ENCODE assay signal across 33 cellular contexts in genomic region chr4:46975144-46975543, GRCh38. TPM values are rescaled to one million over a fixed set of nuclear protein-coding genes. Genes with fewer than 3 reads are reported as not detected.
"Had no signal": no experiment of that assay in that cellular context is flagged by ENCODE, and none has a peak within 500 bp of the region (broad histone marks: within the 10 kb centered on the region; RNA-seq: fewer than 3 reads in every experiment).

No MANE protein-coding gene starts in this region.

- H3K4me3 Mint-ChIP-seq: naive thymus-derived CD8-positive, alpha-beta T cell; stimulated activated memory B cell treated with anti-CD40 and anti-IgM and Interleukin-4, amounts not matched to agents 10 μg/mL and 1 μg/mL and 100 μg/mL, for 72 hours; stimulated activated naive CD8-positive, alpha-beta T cell treated with anti-CD3 and anti-CD28 coated beads, Interleukin-15, amount 100 ng/mL, for 72 hours had no signal

- H3K36me3 Mint-ChIP-seq: naive thymus-derived CD8-positive, alpha-beta T cell; stimulated activated memory B cell treated with anti-CD40 and anti-IgM and Interleukin-4, amounts not matched to agents 10 μg/mL and 1 μg/mL and 100 μg/mL, for 72 hours had no signal

- H3K9me3 ChIP-seq: heart right ventricle, neutrophil, psoas muscle, spleen, testis, tibial nerve, upper lobe of right lung, vagina had no signal

- H3K27me3 Mint-ChIP-seq: stimulated activated memory B cell treated with anti-CD40 and anti-IgM and Interleukin-4, amounts not matched to agents 10 μg/mL and 1 μg/mL and 100 μg/mL, for 72 hours had no signal

- H3K27ac ChIP-seq: heart right ventricle, neutrophil, psoas muscle, spleen, testis, tibial nerve, upper lobe of right lung, vagina had no signal

- FAIRE-seq: endometrium, frontal cortex, islet of Langerhans had no signal

- DNase-seq: effector memory CD4-positive, alpha-beta T cell; heart right ventricle; hypothalamus; kidney glomerular epithelial cell; mammary epithelial cell; naive thymus-derived CD8-positive, alpha-beta T cell; psoas muscle; retina; spleen; stimulated activated CD4-positive, alpha-beta T cell treated with anti-CD3 and anti-CD28 coated beads, Interleukin-15, amount 100 ng/mL, for 24 hours; stimulated activated CD4-positive, alpha-beta T cell treated with anti-CD3 and anti-CD28 coated beads, Interleukin-1b, Interleukin-23, amount 100 ng/mL, for 48 hours; stimulated activated CD4-positive, alpha-beta T cell treated with anti-CD3 and anti-CD28 coated beads, Interleukin-4, amount 100 ng/mL, for 24 hours; stimulated activated naive CD8-positive, alpha-beta T cell treated with anti-CD3 and anti-CD28 coated beads, Interleukin-15, amount 100 ng/mL, for 72 hours; testis; upper lobe of right lung had no signal

- ATAC-seq: esophagus mucosa; left lobe of liver; naive thymus-derived CD8-positive, alpha-beta T cell; psoas muscle; sciatic nerve; stimulated activated memory B cell treated with anti-CD40 and anti-IgM and Interleukin-4, amounts not matched to agents 10 μg/mL and 1 μg/mL and 100 μg/mL, for 72 hours; stimulated activated naive CD8-positive, alpha-beta T cell treated with anti-CD3 and anti-CD28 coated beads, Interleukin-15, amount 100 ng/mL, for 72 hours; upper lobe of right lung had no signal

- H3K4me1 Mint-ChIP-seq: stimulated activated memory B cell treated with anti-CD40 and anti-IgM and Interleukin-4, amounts not matched to agents 10 μg/mL and 1 μg/mL and 100 μg/mL, for 72 hours; stimulated activated naive CD8-positive, alpha-beta T cell treated with anti-CD3 and anti-CD28 coated beads, Interleukin-15, amount 100 ng/mL, for 72 hours had no signal

- H3K27ac Mint-ChIP-seq: naive thymus-derived CD8-positive, alpha-beta T cell; stimulated activated memory B cell treated with anti-CD40 and anti-IgM and Interleukin-4, amounts not matched to agents 10 μg/mL and 1 μg/mL and 100 μg/mL, for 72 hours; stimulated activated naive CD8-positive, alpha-beta T cell treated with anti-CD3 and anti-CD28 coated beads, Interleukin-15, amount 100 ng/mL, for 72 hours had no signal

- H3K4me3 ChIP-seq: heart right ventricle, psoas muscle, spleen, testis, tibial nerve, upper lobe of right lung, vagina had no signal

- H3K4me1 ChIP-seq: psoas muscle, spleen, testis, tibial nerve, upper lobe of right lung, vagina had no signal

- H3K9me3 Mint-ChIP-seq: stimulated activated memory B cell treated with anti-CD40 and anti-IgM and Interleukin-4, amounts not matched to agents 10 μg/mL and 1 μg/mL and 100 μg/mL, for 72 hours; stimulated activated naive CD8-positive, alpha-beta T cell treated with anti-CD3 and anti-CD28 coated beads, Interleukin-15, amount 100 ng/mL, for 72 hours had no signal

- H3K36me3 ChIP-seq: heart right ventricle, neutrophil, spleen, tibial nerve, upper lobe of right lung, vagina had no signal

- H3K27me3 ChIP-seq: heart right ventricle, testis, tibial nerve, upper lobe of right lung, vagina had no signal

RNA-seq across cellular contexts. Expression of gene GABRA4, which starts 18.2 kb away (rescaled TPM):
- total RNA-seq: fibroblast of lung; glomerular endothelial cell; left lobe of liver; mammary epithelial cell; mesenteric fat pad; naive thymus-derived CD8-positive, alpha-beta T cell; osteoblast; psoas muscle; sciatic nerve; subcutaneous adipose tissue; upper lobe of right lung had no signal

RNA-seq across cellular contexts. Expression of gene GABRB1, which starts 56.2 kb away (rescaled TPM):
- total RNA-seq: esophagus mucosa; left lobe of liver; lower leg skin; mammary epithelial cell; mesenteric fat pad; mononuclear cell; naive thymus-derived CD8-positive, alpha-beta T cell; osteoblast; psoas muscle; sciatic nerve; skeletal muscle tissue; spleen; subcutaneous adipose tissue; tibial nerve; upper lobe of right lung; vagina had no signal
